Comparison of ENCODE assay signal across 1 cellular context in the genomic region with DNA sequence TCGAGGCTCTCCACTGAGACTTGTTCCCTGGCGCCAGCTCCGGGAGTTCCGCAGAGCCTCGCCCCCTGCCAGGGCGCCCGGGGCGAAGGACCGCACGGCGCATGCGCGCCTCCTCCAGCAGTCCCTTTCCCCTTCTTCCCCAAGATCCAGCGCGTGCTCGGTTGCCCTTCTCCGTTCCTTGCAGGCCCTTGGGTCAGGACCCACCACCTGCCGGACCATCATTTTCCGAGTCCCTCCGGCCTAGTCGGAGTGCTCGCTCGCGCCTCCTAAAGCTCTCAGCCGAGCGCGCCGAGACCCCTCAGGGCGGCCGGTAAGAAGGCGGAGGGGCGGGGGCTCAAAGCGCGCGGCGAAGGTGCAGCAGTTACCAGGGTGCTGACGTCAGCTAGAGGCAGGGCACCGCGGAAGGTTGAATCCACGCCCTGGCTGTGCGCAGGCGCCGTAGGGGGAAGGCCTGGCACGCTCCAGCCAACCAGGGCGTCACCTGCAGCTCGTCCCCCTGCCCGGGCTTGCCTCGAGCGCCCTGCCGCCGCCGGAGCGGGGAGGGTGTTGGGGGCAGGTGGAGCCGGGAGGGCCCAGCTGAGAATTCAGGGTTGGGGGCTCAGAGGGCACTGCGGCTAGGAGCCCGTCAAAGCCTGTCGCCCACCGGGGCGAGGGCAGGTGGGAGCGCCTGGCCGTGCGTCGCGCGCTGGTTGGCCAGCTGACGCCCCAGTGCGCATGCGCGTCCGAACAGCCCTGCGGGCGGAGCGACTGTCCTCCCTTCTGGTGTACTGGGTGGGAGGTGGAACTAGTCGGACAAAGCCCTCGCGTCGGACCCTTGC.
TF ChIP-seq lines count a peak whose summit lies in the region.

A gene with protein sequence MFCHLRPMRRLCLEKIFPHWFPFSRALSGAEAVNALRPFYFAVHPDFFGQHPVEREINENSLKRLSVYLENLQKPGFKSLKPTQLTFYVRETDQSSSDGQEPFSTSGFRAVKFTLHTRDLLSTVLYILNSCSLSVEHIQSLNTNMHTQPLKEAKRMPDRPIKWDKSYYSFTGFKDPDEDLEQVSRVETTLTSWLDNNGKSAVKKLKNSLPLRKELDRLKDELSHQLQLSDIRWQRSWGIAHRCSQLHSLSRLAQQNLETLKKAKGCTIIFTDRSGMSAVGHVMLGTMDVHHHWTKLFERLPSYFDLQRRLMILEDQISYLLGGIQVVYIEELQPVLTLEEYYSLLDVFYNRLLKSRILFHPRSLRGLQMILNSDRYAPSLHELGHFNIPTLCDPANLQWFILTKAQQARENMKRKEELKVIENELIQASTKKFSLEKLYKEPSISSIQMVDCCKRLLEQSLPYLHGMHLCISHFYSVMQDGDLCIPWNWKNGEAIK (plus strand): TSS at position 757 of the 818 bp plus-strand sequence. CDS start 16,017 bp downstream, outside the sequence.

TF ChIP-seq in K562, 482 proteins besides CTCF, POLR2A, EP300 and RAD21 (continued from another document and continues in another):
- TF ChIP-seq, protein P1, sequence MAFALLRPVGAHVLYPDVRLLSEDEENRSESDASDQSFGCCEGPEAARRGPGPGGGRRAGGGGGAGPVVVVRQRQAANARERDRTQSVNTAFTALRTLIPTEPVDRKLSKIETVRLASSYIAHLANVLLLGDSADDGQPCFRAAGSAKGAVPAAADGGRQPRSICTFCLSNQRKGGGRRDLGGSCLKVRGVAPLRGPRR (CRISPR knock-in tag; IDR thresholded peaks at IDR 0.05), result no peak
- TF ChIP-seq, protein P2, sequence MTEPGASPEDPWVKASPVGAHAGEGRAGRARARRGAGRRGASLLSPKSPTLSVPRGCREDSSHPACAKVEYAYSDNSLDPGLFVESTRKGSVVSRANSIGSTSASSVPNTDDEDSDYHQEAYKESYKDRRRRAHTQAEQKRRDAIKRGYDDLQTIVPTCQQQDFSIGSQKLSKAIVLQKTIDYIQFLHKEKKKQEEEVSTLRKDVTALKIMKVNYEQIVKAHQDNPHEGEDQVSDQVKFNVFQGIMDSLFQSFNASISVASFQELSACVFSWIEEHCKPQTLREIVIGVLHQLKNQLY (CRISPR knock-in tag; conservative IDR thresholded peaks at IDR 0.05), result 0 out of 4 replicates have a peak, but pooled peaks of 1 of the 2 experiments have one; percentile 62
- TF ChIP-seq POLR3G (IDR thresholded peaks at IDR 0.05; ENCODE audit: extremely low read depth, insufficient read length, insufficient replicate concordance), result no peak
- TF ChIP-seq, protein P3, sequence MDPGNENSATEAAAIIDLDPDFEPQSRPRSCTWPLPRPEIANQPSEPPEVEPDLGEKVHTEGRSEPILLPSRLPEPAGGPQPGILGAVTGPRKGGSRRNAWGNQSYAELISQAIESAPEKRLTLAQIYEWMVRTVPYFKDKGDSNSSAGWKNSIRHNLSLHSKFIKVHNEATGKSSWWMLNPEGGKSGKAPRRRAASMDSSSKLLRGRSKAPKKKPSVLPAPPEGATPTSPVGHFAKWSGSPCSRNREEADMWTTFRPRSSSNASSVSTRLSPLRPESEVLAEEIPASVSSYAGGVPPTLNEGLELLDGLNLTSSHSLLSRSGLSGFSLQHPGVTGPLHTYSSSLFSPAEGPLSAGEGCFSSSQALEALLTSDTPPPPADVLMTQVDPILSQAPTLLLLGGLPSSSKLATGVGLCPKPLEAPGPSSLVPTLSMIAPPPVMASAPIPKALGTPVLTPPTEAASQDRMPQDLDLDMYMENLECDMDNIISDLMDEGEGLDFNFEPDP (CRISPR knock-in tag; IDR thresholded peaks at IDR 0.05), result no peak
- TF ChIP-seq SLC30A9 (CRISPR knock-in tag; IDR thresholded peaks at IDR 0.05), result no peak
- no peak for TF ChIP-seq ZNF57 (CRISPR knock-in tag; IDR thresholded peaks at IDR 0.05)
- TF ChIP-seq NFE2 (IDR thresholded peaks at IDR 0.05; ENCODE audit: low read depth), result peak; percentile 22; the same call in 1 of the 2 replicates
- TF ChIP-seq, protein P4, sequence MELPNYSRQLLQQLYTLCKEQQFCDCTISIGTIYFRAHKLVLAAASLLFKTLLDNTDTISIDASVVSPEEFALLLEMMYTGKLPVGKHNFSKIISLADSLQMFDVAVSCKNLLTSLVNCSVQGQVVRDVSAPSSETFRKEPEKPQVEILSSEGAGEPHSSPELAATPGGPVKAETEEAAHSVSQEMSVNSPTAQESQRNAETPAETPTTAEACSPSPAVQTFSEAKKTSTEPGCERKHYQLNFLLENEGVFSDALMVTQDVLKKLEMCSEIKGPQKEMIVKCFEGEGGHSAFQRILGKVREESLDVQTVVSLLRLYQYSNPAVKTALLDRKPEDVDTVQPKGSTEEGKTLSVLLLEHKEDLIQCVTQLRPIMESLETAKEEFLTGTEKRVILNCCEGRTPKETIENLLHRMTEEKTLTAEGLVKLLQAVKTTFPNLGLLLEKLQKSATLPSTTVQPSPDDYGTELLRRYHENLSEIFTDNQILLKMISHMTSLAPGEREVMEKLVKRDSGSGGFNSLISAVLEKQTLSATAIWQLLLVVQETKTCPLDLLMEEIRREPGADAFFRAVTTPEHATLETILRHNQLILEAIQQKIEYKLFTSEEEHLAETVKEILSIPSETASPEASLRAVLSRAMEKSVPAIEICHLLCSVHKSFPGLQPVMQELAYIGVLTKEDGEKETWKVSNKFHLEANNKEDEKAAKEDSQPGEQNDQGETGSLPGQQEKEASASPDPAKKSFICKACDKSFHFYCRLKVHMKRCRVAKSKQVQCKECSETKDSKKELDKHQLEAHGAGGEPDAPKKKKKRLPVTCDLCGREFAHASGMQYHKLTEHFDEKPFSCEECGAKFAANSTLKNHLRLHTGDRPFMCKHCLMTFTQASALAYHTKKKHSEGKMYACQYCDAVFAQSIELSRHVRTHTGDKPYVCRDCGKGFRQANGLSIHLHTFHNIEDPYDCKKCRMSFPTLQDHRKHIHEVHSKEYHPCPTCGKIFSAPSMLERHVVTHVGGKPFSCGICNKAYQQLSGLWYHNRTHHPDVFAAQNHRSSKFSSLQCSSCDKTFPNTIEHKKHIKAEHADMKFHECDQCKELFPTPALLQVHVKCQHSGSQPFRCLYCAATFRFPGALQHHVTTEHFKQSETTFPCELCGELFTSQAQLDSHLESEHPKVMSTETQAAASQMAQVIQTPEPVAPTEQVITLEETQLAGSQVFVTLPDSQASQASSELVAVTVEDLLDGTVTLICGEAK (IDR thresholded peaks at IDR 0.05), result no peak
- TF ChIP-seq, protein P4 (CRISPR knock-in tag; IDR thresholded peaks at IDR 0.05), result no peak
- TF ChIP-seq ASH1L (IDR thresholded peaks at IDR 0.05; ENCODE audit: borderline replicate concordance, low read depth, partially characterized antibody), result peak; percentile 56
- peak; percentile 86 for TF ChIP-seq ZNF232 (CRISPR knock-in tag; IDR thresholded peaks at IDR 0.05)
- peak; percentile 79 for TF ChIP-seq NR2C2 (CRISPR knock-in tag; IDR thresholded peaks at IDR 0.05)
- TF ChIP-seq NR2C2 (tag; IDR thresholded peaks at IDR 0.05), result peak; percentile 84
- TF ChIP-seq SMARCB1 (IDR thresholded peaks at IDR 0.05; ENCODE audit: insufficient read length, low read depth), result peak; percentile 56
- peak; percentile 66 for TF ChIP-seq TBP (optimal IDR thresholded peaks at IDR 0.05; ENCODE audit: low read depth, low read length)
- peak; percentile 42; the same call in 1 of the 2 replicates for TF ChIP-seq CBX5 (IDR thresholded peaks at IDR 0.05; ENCODE audit: borderline replicate concordance, low read depth)
- peak; percentile 24; the same call in 1 of the 2 replicates for TF ChIP-seq HCFC1 (IDR thresholded peaks at IDR 0.05; ENCODE audit: low read depth, low read length)
- peak; percentile 17 to 56; a peak in 1 of 4 replicates for TF ChIP-seq RCOR1 (IDR thresholded peaks at IDR 0.05; ENCODE audit: borderline replicate concordance in 1 of 2, low read depth in 2 of 2, low read length in 2 of 2)
- peak; percentile 98 for TF ChIP-seq ZFX (CRISPR knock-in tag; IDR thresholded peaks at IDR 0.05)
- peak; percentile 80 for TF ChIP-seq MBD2 (IDR thresholded peaks at IDR 0.05; ENCODE audit: borderline replicate concordance, low read depth)
- TF ChIP-seq, protein P5, sequence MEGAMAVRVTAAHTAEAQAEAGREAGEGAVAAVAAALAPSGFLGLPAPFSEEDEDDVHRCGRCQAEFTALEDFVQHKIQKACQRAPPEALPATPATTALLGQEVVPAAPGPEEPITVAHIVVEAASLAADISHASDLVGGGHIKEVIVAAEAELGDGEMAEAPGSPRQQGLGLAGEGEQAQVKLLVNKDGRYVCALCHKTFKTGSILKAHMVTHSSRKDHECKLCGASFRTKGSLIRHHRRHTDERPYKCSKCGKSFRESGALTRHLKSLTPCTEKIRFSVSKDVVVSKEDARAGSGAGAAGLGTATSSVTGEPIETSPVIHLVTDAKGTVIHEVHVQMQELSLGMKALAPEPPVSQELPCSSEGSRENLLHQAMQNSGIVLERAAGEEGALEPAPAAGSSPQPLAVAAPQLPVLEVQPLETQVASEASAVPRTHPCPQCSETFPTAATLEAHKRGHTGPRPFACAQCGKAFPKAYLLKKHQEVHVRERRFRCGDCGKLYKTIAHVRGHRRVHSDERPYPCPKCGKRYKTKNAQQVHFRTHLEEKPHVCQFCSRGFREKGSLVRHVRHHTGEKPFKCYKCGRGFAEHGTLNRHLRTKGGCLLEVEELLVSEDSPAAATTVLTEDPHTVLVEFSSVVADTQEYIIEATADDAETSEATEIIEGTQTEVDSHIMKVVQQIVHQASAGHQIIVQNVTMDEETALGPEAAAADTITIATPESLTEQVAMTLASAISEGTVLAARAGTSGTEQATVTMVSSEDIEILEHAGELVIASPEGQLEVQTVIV (CRISPR knock-in tag; IDR thresholded peaks at IDR 0.05; ENCODE audit: borderline replicate concordance), result no peak
- TF ChIP-seq ZBED1 (IDR thresholded peaks at IDR 0.05), result no peak
- 0 out of 2 replicates have a peak, but pooled peaks have one; percentile 6 for TF ChIP-seq TAF7 (tag; IDR thresholded peaks at IDR 0.05)
- peak; percentile 90 for TF ChIP-seq SP1 (CRISPR knock-in tag; IDR thresholded peaks at IDR 0.05)
- TF ChIP-seq, protein P6, sequence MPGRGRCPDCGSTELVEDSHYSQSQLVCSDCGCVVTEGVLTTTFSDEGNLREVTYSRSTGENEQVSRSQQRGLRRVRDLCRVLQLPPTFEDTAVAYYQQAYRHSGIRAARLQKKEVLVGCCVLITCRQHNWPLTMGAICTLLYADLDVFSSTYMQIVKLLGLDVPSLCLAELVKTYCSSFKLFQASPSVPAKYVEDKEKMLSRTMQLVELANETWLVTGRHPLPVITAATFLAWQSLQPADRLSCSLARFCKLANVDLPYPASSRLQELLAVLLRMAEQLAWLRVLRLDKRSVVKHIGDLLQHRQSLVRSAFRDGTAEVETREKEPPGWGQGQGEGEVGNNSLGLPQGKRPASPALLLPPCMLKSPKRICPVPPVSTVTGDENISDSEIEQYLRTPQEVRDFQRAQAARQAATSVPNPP (IDR thresholded peaks at IDR 0.05; ENCODE audit: borderline replicate concordance, insufficient read depth, insufficient read length), result no peak
- TF ChIP-seq ETV6 (IDR thresholded peaks at IDR 0.05; ENCODE audit: borderline replicate concordance in 1 of 2, low read depth in 2 of 2, low read length in 1 of 2), result no peak
- peak; percentile 81; the same call in 1 of the 2 replicates for TF ChIP-seq ETV6 (CRISPR knock-in tag; IDR thresholded peaks at IDR 0.05; ENCODE audit: borderline replicate concordance)
- 0 out of 2 replicates have a peak, but pooled peaks have one; percentile 18 for TF ChIP-seq ELF1 (tag; IDR thresholded peaks at IDR 0.05)
- TF ChIP-seq ZFP1 (CRISPR knock-in tag; IDR thresholded peaks at IDR 0.05), result no peak
- TF ChIP-seq CCNT2 (IDR thresholded peaks at IDR 0.05; ENCODE audit: borderline replicate concordance, extremely low read depth, insufficient read length, low read depth, low read length), result peak; percentile 63
- peak; percentile 84; the same call in 1 of the 2 replicates for TF ChIP-seq HDAC2 (IDR thresholded peaks at IDR 0.05)
- peak; percentile 99 for TF ChIP-seq HNRNPL (IDR thresholded peaks at IDR 0.05; ENCODE audit: low read depth, low read length)
- TF ChIP-seq ILK (tag; IDR thresholded peaks at IDR 0.05; ENCODE audit: borderline replicate concordance, low read depth), result no peak
- peak; percentile 73 for TF ChIP-seq TAF1 (IDR thresholded peaks at IDR 0.05; ENCODE audit: control insufficient read depth, extremely low read depth, insufficient read depth, low read length, severe bottlenecking)
- peak; percentile 75 for TF ChIP-seq PHF20 (IDR thresholded peaks at IDR 0.05; ENCODE audit: partially characterized antibody)
- TF ChIP-seq, protein P7, sequence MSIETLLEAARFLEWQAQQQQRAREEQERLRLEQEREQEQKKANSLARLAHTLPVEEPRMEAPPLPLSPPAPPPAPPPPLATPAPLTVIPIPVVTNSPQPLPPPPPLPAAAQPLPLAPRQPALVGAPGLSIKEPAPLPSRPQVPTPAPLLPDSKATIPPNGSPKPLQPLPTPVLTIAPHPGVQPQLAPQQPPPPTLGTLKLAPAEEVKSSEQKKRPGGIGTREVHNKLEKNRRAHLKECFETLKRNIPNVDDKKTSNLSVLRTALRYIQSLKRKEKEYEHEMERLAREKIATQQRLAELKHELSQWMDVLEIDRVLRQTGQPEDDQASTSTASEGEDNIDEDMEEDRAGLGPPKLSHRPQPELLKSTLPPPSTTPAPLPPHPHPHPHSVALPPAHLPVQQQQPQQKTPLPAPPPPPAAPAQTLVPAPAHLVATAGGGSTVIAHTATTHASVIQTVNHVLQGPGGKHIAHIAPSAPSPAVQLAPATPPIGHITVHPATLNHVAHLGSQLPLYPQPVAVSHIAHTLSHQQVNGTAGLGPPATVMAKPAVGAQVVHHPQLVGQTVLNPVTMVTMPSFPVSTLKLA (conservative IDR thresholded peaks at IDR 0.05), result peak; percentile 91 to 94
- TF ChIP-seq SIN3B (IDR thresholded peaks at IDR 0.05; ENCODE audit: low read depth), result peak; percentile 52; the same call in 1 of the 2 replicates
- peak; percentile 17 for TF ChIP-seq GTF2F1 (IDR thresholded peaks at IDR 0.05; ENCODE audit: low read depth, low read length)
- no peak for TF ChIP-seq PRPF4 (IDR thresholded peaks at IDR 0.05; ENCODE audit: insufficient read depth, low read depth, low read length, poor library complexity, severe bottlenecking)
